ENCODE assay signal across 1 cellular context in the genomic region with DNA sequence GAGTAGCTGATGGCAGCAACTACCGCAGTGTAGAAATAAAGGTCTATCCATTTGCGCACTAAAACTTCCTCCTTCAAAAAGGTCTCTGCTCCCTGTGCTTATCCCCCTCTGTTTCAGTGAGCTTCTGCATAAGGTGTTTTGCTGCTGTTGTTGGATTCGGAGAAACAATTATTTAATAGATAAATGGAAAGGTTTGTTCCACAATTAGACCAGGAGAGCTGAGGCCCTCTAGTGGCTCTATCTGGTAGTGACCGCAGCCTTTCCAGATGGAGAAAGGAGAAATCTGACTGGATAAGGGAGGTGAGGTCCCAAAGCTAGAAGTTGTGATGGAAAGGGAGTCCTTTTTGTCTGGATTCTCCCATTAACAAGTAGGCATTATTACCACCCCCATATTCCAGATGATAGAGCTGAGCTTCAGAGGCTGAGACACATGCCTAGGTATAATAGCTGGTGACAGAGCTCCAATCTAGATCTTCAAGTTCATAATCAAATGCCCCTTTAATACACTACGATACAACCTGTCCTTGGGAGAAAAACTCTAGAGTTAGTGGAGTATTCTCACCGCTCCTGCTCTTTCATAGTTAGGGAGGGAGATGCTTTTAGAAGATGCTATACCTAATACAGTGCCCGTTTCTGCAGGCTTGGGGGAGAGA.
TF ChIP-seq lines count a peak whose summit lies in the region.

No MANE protein-coding gene starts in this region.

TF ChIP-seq in HCT116, 20 proteins besides CTCF, POLR2A, EP300 and RAD21 (continued from another document):
- TF ChIP-seq FOSL1 (IDR thresholded peaks at IDR 0.05; ENCODE audit: low read depth) (no peak), CEBPB (IDR thresholded peaks at IDR 0.05; ENCODE audit: low read depth) (no peak), EZH2phosphoT487 (IDR thresholded peaks at IDR 0.05; ENCODE audit: borderline replicate concordance) (no peak), CBX3 (IDR thresholded peaks at IDR 0.05; ENCODE audit: low read depth) (no peak), TCF7L2 (IDR thresholded peaks at IDR 0.05; ENCODE audit: borderline replicate concordance, extremely low read depth, insufficient read depth, insufficient read length) (no peak), SIN3A (IDR thresholded peaks at IDR 0.05; ENCODE audit: low read depth) (no peak), EZH2 (IDR thresholded peaks at IDR 0.05) (no peak), ELF1 (IDR thresholded peaks at IDR 0.05; ENCODE audit: borderline replicate concordance, low read depth) (no peak), SP1 (IDR thresholded peaks at IDR 0.05; ENCODE audit: low read depth) (no peak)
- TF ChIP-seq, protein P1, sequence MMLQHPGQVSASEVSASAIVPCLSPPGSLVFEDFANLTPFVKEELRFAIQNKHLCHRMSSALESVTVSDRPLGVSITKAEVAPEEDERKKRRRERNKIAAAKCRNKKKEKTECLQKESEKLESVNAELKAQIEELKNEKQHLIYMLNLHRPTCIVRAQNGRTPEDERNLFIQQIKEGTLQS (IDR thresholded peaks at IDR 0.05) = no peak
- TF ChIP-seq, protein P2, sequence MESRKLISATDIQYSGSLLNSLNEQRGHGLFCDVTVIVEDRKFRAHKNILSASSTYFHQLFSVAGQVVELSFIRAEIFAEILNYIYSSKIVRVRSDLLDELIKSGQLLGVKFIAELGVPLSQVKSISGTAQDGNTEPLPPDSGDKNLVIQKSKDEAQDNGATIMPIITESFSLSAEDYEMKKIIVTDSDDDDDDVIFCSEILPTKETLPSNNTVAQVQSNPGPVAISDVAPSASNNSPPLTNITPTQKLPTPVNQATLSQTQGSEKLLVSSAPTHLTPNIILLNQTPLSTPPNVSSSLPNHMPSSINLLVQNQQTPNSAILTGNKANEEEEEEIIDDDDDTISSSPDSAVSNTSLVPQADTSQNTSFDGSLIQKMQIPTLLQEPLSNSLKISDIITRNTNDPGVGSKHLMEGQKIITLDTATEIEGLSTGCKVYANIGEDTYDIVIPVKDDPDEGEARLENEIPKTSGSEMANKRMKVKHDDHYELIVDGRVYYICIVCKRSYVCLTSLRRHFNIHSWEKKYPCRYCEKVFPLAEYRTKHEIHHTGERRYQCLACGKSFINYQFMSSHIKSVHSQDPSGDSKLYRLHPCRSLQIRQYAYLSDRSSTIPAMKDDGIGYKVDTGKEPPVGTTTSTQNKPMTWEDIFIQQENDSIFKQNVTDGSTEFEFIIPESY (IDR thresholded peaks at IDR 0.05; ENCODE audit: extremely low read depth, insufficient replicate concordance, low read length) = no peak
